8 cellular contexts compared by ENCODE assay signal in the genomic region with DNA sequence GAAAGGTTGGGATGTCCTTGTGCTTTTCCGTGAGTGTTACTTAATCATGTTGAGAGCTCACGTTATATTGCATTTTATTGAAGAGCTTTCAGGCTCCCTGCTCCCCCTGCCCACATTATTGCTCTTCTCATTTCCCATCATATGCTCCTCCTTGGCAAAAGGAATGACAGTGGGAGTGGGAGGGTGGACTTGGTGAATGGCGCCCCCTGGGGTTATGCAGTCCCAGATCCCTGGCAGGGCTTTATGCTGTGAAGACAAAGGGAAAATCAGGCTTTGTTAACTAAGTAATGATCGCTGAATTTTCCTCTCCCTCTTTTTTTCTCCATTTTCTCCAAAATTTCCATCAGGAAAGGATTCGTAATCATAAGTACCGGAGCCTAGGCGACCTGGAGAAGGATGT.
DNase-seq lines count a peak whose midpoint lies in the region; TF ChIP-seq lines count a peak whose summit lies in the region.

No MANE protein-coding gene starts in this region.

- H3K27ac ChIP-seq in OCI-LY7 (ENCODE audit: low read depth, low read length, poor library complexity, severe bottlenecking) (no peak overlapping the region), spleen (no peak overlapping the region)

- H3K9me3 ChIP-seq in OCI-LY7 (ENCODE audit: low read length) = no peaks in the 10 kb centered on the region
- no peaks in the 10 kb centered on the region for H3K9me3 ChIP-seq in spleen

- no peak overlapping the region for H3K4me3 Mint-ChIP-seq in activated CD4-positive, alpha-beta memory T cell treated with anti-CD3 and anti-CD28 coated beads for 36 hours
- no peak overlapping the region for H3K4me3 Mint-ChIP-seq in activated CD4-positive, alpha-beta memory T cell treated with anti-CD3 and anti-CD28 coated beads, Interleukin-2, amount 10 ng/mL, durations not matched to agents 7 days and 5 days

- H3K9me3 Mint-ChIP-seq in activated CD4-positive, alpha-beta memory T cell treated with anti-CD3 and anti-CD28 coated beads for 36 hours = no peaks in the 10 kb centered on the region
- H3K9me3 Mint-ChIP-seq in activated CD4-positive, alpha-beta memory T cell treated with anti-CD3 and anti-CD28 coated beads, Interleukin-2, amount 10 ng/mL, durations not matched to agents 7 days and 5 days = no peaks in the 10 kb centered on the region

- no peak overlapping the region for H3K4me3 ChIP-seq in OCI-LY7 (ENCODE audit: low read depth, low read length, poor library complexity, severe bottlenecking)
- no peak overlapping the region for H3K4me3 ChIP-seq in fibroblast of villous mesenchyme (ENCODE audit: low read depth, low read length)
- no peak overlapping the region for H3K4me3 ChIP-seq in spleen

- DNase-seq in activated CD4-positive, alpha-beta memory T cell treated with anti-CD3 and anti-CD28 coated beads for 36 hours = peak; percentile 29
- DNase-seq in activated CD4-positive, alpha-beta memory T cell treated with anti-CD3 and anti-CD28 coated beads, Interleukin-2, amount 10 ng/mL, durations not matched to agents 7 days and 5 days = no peak
- DNase-seq in OCI-LY7 (ENCODE audit: low spot score) (peak; percentile 24), fibroblast of villous mesenchyme (ENCODE audit: low read depth) (peak; percentile 43), spleen (no peak), GM19240 (ENCODE audit: insufficient read length, low spot score) (no peak), NOMO-1 treated with dmso at 0.1 percent for 144 hours (lab: John Stamatoyannopoulos, UW; ENCODE audit: unreplicated experiment) (no peak), NAMALWA (ENCODE audit: low spot score) (no peak)

- peaks cover 29% of the 10 kb centered on the region; the same call in 1 of the 2 replicates for H3K36me3 ChIP-seq in OCI-LY7 (ENCODE audit: insufficient read depth, low read length)
- peaks cover 0 to 80% (median 47%) of the 10 kb centered on the region in 6 donors for H3K36me3 ChIP-seq in spleen

- CTCF ChIA-PET in activated CD4-positive, alpha-beta memory T cell treated with anti-CD3 and anti-CD28 coated beads for 36 hours (lab: Charles Lee) = interaction anchor here (0.7 to 2.1 kb wide), 10 partner anchors 9 to 105 kb away, joined by 3 to 27 read pairs (median 4); no protein-coding TSS in a partner anchor
- CTCF ChIA-PET in activated CD4-positive, alpha-beta memory T cell treated with anti-CD3 and anti-CD28 coated beads, Interleukin-2, amount 10 ng/mL, durations not matched to agents 7 days and 5 days (lab: Charles Lee) = interaction anchor here (0.6 to 5.0 kb wide), 5 partner anchors 15 to 155 kb away, joined by 3 to 17 read pairs (median 4); no protein-coding TSS in a partner anchor
- CTCF ChIA-PET in OCI-LY7 (lab: Charles Lee; ENCODE audit: unreplicated experiment) = interaction anchor here (1.3 to 1.6 kb wide), 2 partner anchors 10 to 12 kb away, joined by 3 to 6 read pairs; no protein-coding TSS in a partner anchor

- intact Hi-C loops in activated CD4-positive, alpha-beta memory T cell treated with anti-CD3 and anti-CD28 coated beads for 36 hours (cut with micrococcal nuclease) = no loop called here
- intact Hi-C loops in OCI-LY7 (cut with micrococcal nuclease; ENCODE audit: unreplicated experiment) = loop anchor here (2.0 kb wide), 1 partner anchor 35 kb away; no protein-coding TSS in a partner anchor
- intact Hi-C loops in spleen (cut with DNase I; ENCODE audit: low total_unique reads) = no loop called here

- no peaks in the 10 kb centered on the region for H3K79me2 ChIP-seq in OCI-LY7 (ENCODE audit: insufficient read depth, low read depth, low read length)

- no peak for TF ChIP-seq POLR2A in spleen (IDR thresholded peaks at IDR 0.05)

- 79 to 84% (median 81%) methylated on average over 7 of the region's 7 CpGs for WGBS in spleen, 5 donors

- no peak overlapping the region for H3K4me2 ChIP-seq in OCI-LY7 (ENCODE audit: low read length)

- H3K4me1 Mint-ChIP-seq in activated CD4-positive, alpha-beta memory T cell treated with anti-CD3 and anti-CD28 coated beads for 36 hours (ENCODE audit: low read depth) = peaks cover 6% of the 10 kb centered on the region
- H3K4me1 Mint-ChIP-seq in activated CD4-positive, alpha-beta memory T cell treated with anti-CD3 and anti-CD28 coated beads, Interleukin-2, amount 10 ng/mL, durations not matched to agents 7 days and 5 days = no peaks in the 10 kb centered on the region

- H3K27me3 Mint-ChIP-seq in activated CD4-positive, alpha-beta memory T cell treated with anti-CD3 and anti-CD28 coated beads for 36 hours = no peaks in the 10 kb centered on the region
- no peaks in the 10 kb centered on the region for H3K27me3 Mint-ChIP-seq in activated CD4-positive, alpha-beta memory T cell treated with anti-CD3 and anti-CD28 coated beads, Interleukin-2, amount 10 ng/mL, durations not matched to agents 7 days and 5 days

- peaks cover 22% of the 10 kb centered on the region for H3K36me3 Mint-ChIP-seq in activated CD4-positive, alpha-beta memory T cell treated with anti-CD3 and anti-CD28 coated beads for 36 hours
- peaks cover 28% of the 10 kb centered on the region for H3K36me3 Mint-ChIP-seq in activated CD4-positive, alpha-beta memory T cell treated with anti-CD3 and anti-CD28 coated beads, Interleukin-2, amount 10 ng/mL, durations not matched to agents 7 days and 5 days (ENCODE audit: low read depth)

- no peaks in the 10 kb centered on the region for H3K27me3 ChIP-seq in spleen (replicated peaks in 1 of 7)

- H3K4me1 ChIP-seq in OCI-LY7 (ENCODE audit: insufficient read depth, low read length, poor library complexity, severe bottlenecking) (no peaks in the 10 kb centered on the region), spleen (peaks cover 0 to 8% (median 0%) of the 10 kb centered on the region in 6 donors)

- H2AFZ ChIP-seq in OCI-LY7 (ENCODE audit: low read length) = no peak overlapping the region

- H3K9me2 ChIP-seq in OCI-LY7 (ENCODE audit: insufficient read depth, low read length) = no peaks in the 10 kb centered on the region

- no TSS peak for BruUV-seq in OCI-LY7 (replicated peaks; lab: Mats Ljungman, UMichigan)

- POLR2A ChIA-PET in activated CD4-positive, alpha-beta memory T cell treated with anti-CD3 and anti-CD28 coated beads for 36 hours (lab: Charles Lee) = no interaction called here
- POLR2A ChIA-PET in activated CD4-positive, alpha-beta memory T cell treated with anti-CD3 and anti-CD28 coated beads, Interleukin-2, amount 10 ng/mL, durations not matched to agents 7 days and 5 days (lab: Charles Lee) = no interaction called here
- POLR2A ChIA-PET in OCI-LY7 (lab: Charles Lee) = interaction anchor here (0.6 to 1.1 kb wide), 4 partner anchors 9 to 47 kb away, joined by 3 to 4 read pairs (median 4); no protein-coding TSS in a partner anchor

- no peak overlapping the region for H3K27ac Mint-ChIP-seq in activated CD4-positive, alpha-beta memory T cell treated with anti-CD3 and anti-CD28 coated beads for 36 hours
- no peak overlapping the region for H3K27ac Mint-ChIP-seq in activated CD4-positive, alpha-beta memory T cell treated with anti-CD3 and anti-CD28 coated beads, Interleukin-2, amount 10 ng/mL, durations not matched to agents 7 days and 5 days

- H4K20me1 ChIP-seq in OCI-LY7 (ENCODE audit: insufficient read depth, low read length) = no peaks in the 10 kb centered on the region

- TF ChIP-seq CTCF in OCI-LY7 (conservative IDR thresholded peaks at IDR 0.05; ENCODE audit: low read length) (peak; percentile 85), fibroblast of villous mesenchyme (IDR thresholded peaks at IDR 0.05; ENCODE audit: insufficient read depth, low read depth, low read length) (peak; percentile 68), spleen (IDR thresholded peaks at IDR 0.05 in 8 of 11, conservative IDR thresholded peaks at IDR 0.05 in 3 of 11) (peak in 6 of 11 experiments; percentile 19 to 55 (median 48))

Comparison
In these comparisons a context has a peak if more than half of its experiments do, and no peak if none do; other contexts are left out.
1. DNase-seq: peak in activated CD4-positive, alpha-beta memory T cell treated with anti-CD3 and anti-CD28 coated beads for 36 hours (single experiment), OCI-LY7 (single experiment) and fibroblast of villous mesenchyme (single experiment); none in activated CD4-positive, alpha-beta memory T cell treated with anti-CD3 and anti-CD28 coated beads, Interleukin-2, amount 10 ng/mL, durations not matched to agents 7 days and 5 days (single experiment), spleen (single experiment), GM19240 (single experiment), NOMO-1 treated with dmso at 0.1 percent for 144 hours (single experiment) and NAMALWA (single experiment).
2. Peak in every context shown above with its lines, with median percentiles within 50 percentile points of each other: CTCF ChIP-seq.